8 cellular contexts compared by ENCODE assay signal in genomic region chr5:43609752-43610151, GRCh38. TPM values are rescaled to one million over a fixed set of nuclear protein-coding genes. Genes with fewer than 3 reads are reported as not detected.
DNase-seq lines count a peak whose midpoint lies in the region; ATAC-seq, FAIRE-seq and TF ChIP-seq lines count a peak whose summit lies in the region.

No MANE protein-coding gene starts in this region.

- H3K9me3 ChIP-seq in kidney (ENCODE audit: control insufficient read depth in 1 of 2, low read length in 2 of 2) (no peaks in the 10 kb centered on the region), gastroesophageal sphincter (no peaks in the 10 kb centered on the region)

- no peak for TF ChIP-seq POLR2A in gastroesophageal sphincter (IDR thresholded peaks at IDR 0.05)

- H3K4me1 ChIP-seq in kidney (ENCODE audit: control insufficient read depth in 1 of 2, insufficient read depth in 1 of 2, low read depth in 1 of 2, low read length in 2 of 2) (no peaks in the 10 kb centered on the region), gastroesophageal sphincter (peaks cover 0 to 17% (median 0%) of the 10 kb centered on the region in 3 donors)

- intact Hi-C loops in kidney (cut with DNase I): no loop called here
- intact Hi-C loops in posterior vena cava (cut with DNase I): no loop called here

- TF ChIP-seq EP300 in gastroesophageal sphincter (IDR thresholded peaks at IDR 0.05): no peak

- no peaks in the 10 kb centered on the region for H3K27me3 ChIP-seq in gastroesophageal sphincter

- H3K27ac ChIP-seq in kidney (ENCODE audit: low read depth in 2 of 2, low read length in 2 of 2): no peak overlapping the region
- H3K27ac ChIP-seq in gastroesophageal sphincter: no peak overlapping the region

- no peak overlapping the region for H3K9ac ChIP-seq in kidney (ENCODE audit: low read length in 2 of 2)

- H3K36me3 ChIP-seq in kidney (ENCODE audit: control insufficient read depth in 1 of 2, insufficient read depth in 2 of 2, low read length in 2 of 2) (peaks cover 14 to 25% of the 10 kb centered on the region in 2 donors), gastroesophageal sphincter (peaks cover 0 to 68% of the 10 kb centered on the region in 2 donors)

- ATAC-seq in GM21619 (IDR thresholded peaks at IDR 0.05; ENCODE audit: unreplicated experiment): peak; percentile 96
- ATAC-seq in gastroesophageal sphincter: no peak

- H3K4me3 ChIP-seq in kidney (ENCODE audit: low read length in 2 of 2) (no peak overlapping the region), gastroesophageal sphincter (no peak overlapping the region)

- TF ChIP-seq CTCF in GM13976 (IDR thresholded peaks at IDR 0.05; ENCODE audit: borderline replicate concordance, control extremely low read depth, extremely low read depth, insufficient read depth, missing control alignments) (peak; percentile 17), kidney (IDR thresholded peaks at IDR 0.05; ENCODE audit: borderline replicate concordance, extremely low read depth, insufficient read depth) (peak; percentile 3), gastroesophageal sphincter (IDR thresholded peaks at IDR 0.05) (peak in 1 of 4 experiments; percentile 18)

- in situ Hi-C loops in GM13976 (cut with MboI; ENCODE audit: low sequenced_read_pairs, unreplicated experiment): no loop called here

- DNase-seq in GM13976 (ENCODE audit: low spot score): peak; percentile 37
- DNase-seq in M059J (ENCODE audit: low read depth): peak; percentile 11
- no peak for DNase-seq in kidney
- DNase-seq in NCI-H1048 (lab: John Stamatoyannopoulos, UW): no peak
- no peak for DNase-seq in posterior vena cava (ENCODE audit: low spot score)
- DNase-seq in MV-4-11 (lab: John Stamatoyannopoulos, UW): no peak

- 50% methylated on average over 1 of the region's 1 CpG for WGBS in gastroesophageal sphincter (ENCODE audit: low coverage in 1 of 2), 2 donors

- FAIRE-seq in kidney (lab: Jason Lieb, UNC): no peak

RNA-seq across cellular contexts. Expression of gene NNT, which starts 6.8 kb away (rescaled TPM):
- 44.2 and 76.1 TPM in 2 replicates for total RNA-seq in M059J (2014; rRNA removed; shearing (Covaris generic))
- 101 TPM for total RNA-seq in kidney
- polyA plus RNA-seq in kidney (ENCODE audit: insufficient read depth, low read depth, low replicate concordance): 56.4 TPM
- 10 to 100 TPM; 62.4 to 65.1 TPM for total RNA-seq in posterior vena cava
- total RNA-seq in gastroesophageal sphincter: 10 to 100 TPM; 52.0 to 91.1 (median 74.3) TPM

RNA-seq across cellular contexts. Expression of gene PAIP1, which starts 52.9 kb away (rescaled TPM):
- 155 and 192 TPM in 2 replicates for total RNA-seq in M059J (2014; rRNA removed; shearing (Covaris generic))
- total RNA-seq in kidney (65.0 TPM), posterior vena cava (10 to 100 TPM; 65.4 to 81.6 TPM), gastroesophageal sphincter (100 to 1,000 TPM in 2 of 4 donors, 10 to 100 TPM in 2; 86.3 to 127 (median 107) TPM)
- polyA plus RNA-seq in kidney (ENCODE audit: insufficient read depth, low read depth, low replicate concordance): 75.8 TPM

Comparison
In these comparisons a context has a peak if more than half of its experiments do, and no peak if none do; other contexts are left out.
1. DNase-seq: peak in GM13976 (single experiment) and M059J (single experiment); none in kidney (single experiment), NCI-H1048 (single experiment), posterior vena cava (single experiment) and MV-4-11 (single experiment).